In genomic region chr3:18987862-18988447, GRCh38 we compare ENCODE assay signal across 15 cellular contexts.
A peak's percentile ranks its signal among the peaks of the same experiment; 100 is the strongest.
DNase-seq lines count a peak whose midpoint lies in the region; ATAC-seq, FAIRE-seq and TF ChIP-seq lines count a peak whose summit lies in the region.
"Had no signal": no experiment of that assay in that cellular context is flagged by ENCODE, and none has a peak within 500 bp of the region (broad histone marks: within the 10 kb centered on the region; RNA-seq: fewer than 3 reads in every experiment).

No MANE protein-coding gene starts in this region.

- H3K4me1 Mint-ChIP-seq in T-helper 2 cell treated with Interferon-gamma antibody and Interleukin-4, amounts not matched to agents 5 μg/mL and 100 μg/mL, for 36 hours (ENCODE audit: low read depth): peaks cover 28% of the 10 kb centered on the region
- H3K4me1 Mint-ChIP-seq in Calu3 (ENCODE audit: low read depth, unreplicated experiment): peaks cover 12% of the 10 kb centered on the region
- H3K4me1 Mint-ChIP-seq: immature natural killer cell had no signal

- H3K9me3 Mint-ChIP-seq in T-helper 2 cell treated with Interferon-gamma antibody and Interleukin-4, amounts not matched to agents 5 μg/mL and 100 μg/mL, for 36 hours: no peaks in the 10 kb centered on the region
- H3K9me3 Mint-ChIP-seq in Calu3 (ENCODE audit: low read depth, unreplicated experiment): no peaks in the 10 kb centered on the region
- H3K9me3 Mint-ChIP-seq: immature natural killer cell had no signal

- TF ChIP-seq RAD21 in HepG2 (CRISPR knock-in tag; IDR thresholded peaks at IDR 0.05): no peak

- no peak for ATAC-seq in HepG2
- ATAC-seq: gastroesophageal sphincter had no signal

- BruUV-seq in Calu3 (replicated peaks; lab: Mats Ljungman, UMichigan) (no TSS peak), HepG2 (replicated peaks; lab: Mats Ljungman, UMichigan) (no TSS peak)

- intact Hi-C loops in Calu3 (cut with micrococcal nuclease; ENCODE audit: unreplicated experiment) (loop anchor here (1.0 to 10.0 kb wide), 6 partner anchors 141 to 1093 kb away; no protein-coding TSS in a partner anchor), HepG2 (cut with micrococcal nuclease; ENCODE audit: unreplicated experiment) (loop anchor here (1.0 kb wide), 1 partner anchor 141 kb away; no protein-coding TSS in a partner anchor), breast epithelium (cut with DNase I; ENCODE audit: low total_unique reads) (no loop called here)

- 14% methylated on average over 8 of the region's 8 CpGs for whole genome bisulfite sequencing in HepG2 (ENCODE audit: low lambda C conversion rate)

- H3K27ac ChIP-seq in HepG2 (ENCODE audit: extremely low read length, insufficient read depth, low read length): no peak overlapping the region
- no peak overlapping the region for H3K27ac ChIP-seq in breast epithelium
- H3K27ac ChIP-seq: gastroesophageal sphincter, neutrophil, PC-9 had no signal

- H3K27ac Mint-ChIP-seq in T-helper 2 cell treated with Interferon-gamma antibody and Interleukin-4, amounts not matched to agents 5 μg/mL and 100 μg/mL, for 36 hours: no peak overlapping the region
- no peak overlapping the region for H3K27ac Mint-ChIP-seq in Calu3 (ENCODE audit: unreplicated experiment)
- H3K27ac Mint-ChIP-seq: immature natural killer cell had no signal

- DNase-seq in T-helper 2 cell treated with Interferon-gamma antibody and Interleukin-4, amounts not matched to agents 5 μg/mL and 100 μg/mL, for 36 hours (ENCODE audit: low spot score): no peak
- DNase-seq in T-helper 2 cell: no peak
- DNase-seq in NCI-H1694 treated with DMSO at 0.1 percent for 48 hours (lab: John Stamatoyannopoulos, UW): peak; percentile 43
- DNase-seq in NOMO-1 treated with DMSO at 0.1 percent for 48 hours (lab: John Stamatoyannopoulos, UW; ENCODE audit: unreplicated experiment): peak; percentile 75
- DNase-seq in medulla oblongata (ENCODE audit: extremely low spot score): peak; percentile 7
- DNase-seq in Calu3: no peak
- DNase-seq in HepG2 (ENCODE audit: low spot score): no peak
- DNase-seq in breast epithelium (ENCODE audit: low spot score in 2 of 2): no peak
- DNase-seq: activated T-cell treated with anti-CD3 and anti-CD28 coated beads, Interleukin-2, amount 50 U/mL, for 48 hours; NCI-H187 treated with DMSO at 0.1 percent for 48 hours; PC-9; stimulated activated naive CD4-positive, alpha-beta T cell treated with Interleukin-2 at 50 U/mL for 16 hours had no signal

- CTCF ChIA-PET in Calu3 (lab: Charles Lee): interaction anchor here (0.5 to 1.9 kb wide), 4 partner anchors 140 to 451 kb away, joined by 4 to 14 read pairs (median 8); no protein-coding TSS in a partner anchor
- CTCF ChIA-PET in HepG2 (lab: Yijun Ruan, JAX; ENCODE audit: low intra/inter-chr PET ratio, low total read pairs): interaction anchor here (1.7 to 2.1 kb wide), 2 partner anchors 140 to 429 kb away, joined by 8 to 12 read pairs; no protein-coding TSS in a partner anchor

- TF ChIP-seq EP300 in HepG2 (IDR thresholded peaks at IDR 0.05; ENCODE audit: low read depth in 2 of 2, low read length in 2 of 2): no peak
- TF ChIP-seq EP300 in HepG2 (CRISPR knock-in tag; IDR thresholded peaks at IDR 0.05; ENCODE audit: borderline replicate concordance): no peak

- no peak overlapping the region for H2AFZ ChIP-seq in HepG2 (ENCODE audit: low read length)
- H2AFZ ChIP-seq: PC-9 had no signal

- POLR2A ChIA-PET in HepG2 (lab: Yijun Ruan, JAX): no interaction called here

- in situ Hi-C loops in HepG2 (cut with HindIII; ENCODE audit: extremely low pct_ligation_motif_present, low pct_unique_long_range_greater_than_20kb): loop anchor here (10.0 to 25.0 kb wide), 2 partner anchors 143 to 426 kb away; no protein-coding TSS in a partner anchor

- H3K27me3 ChIP-seq in HepG2 (ENCODE audit: control insufficient read depth in 1 of 2, insufficient read depth in 2 of 2, low read length in 2 of 2) (no peaks in the 10 kb centered on the region), breast epithelium (no peaks in the 10 kb centered on the region)
- H3K27me3 ChIP-seq: gastroesophageal sphincter, neutrophil had no signal

- peak overlapping the region; percentile 89 for H3K4me3 Mint-ChIP-seq in T-helper 2 cell treated with Interferon-gamma antibody and Interleukin-4, amounts not matched to agents 5 μg/mL and 100 μg/mL, for 36 hours
- no peak overlapping the region for H3K4me3 Mint-ChIP-seq in Calu3 (ENCODE audit: low read depth, unreplicated experiment)
- H3K4me3 Mint-ChIP-seq: immature natural killer cell had no signal

- H3K36me3 Mint-ChIP-seq in T-helper 2 cell treated with Interferon-gamma antibody and Interleukin-4, amounts not matched to agents 5 μg/mL and 100 μg/mL, for 36 hours (ENCODE audit: low read depth): no peaks in the 10 kb centered on the region
- H3K36me3 Mint-ChIP-seq in Calu3 (ENCODE audit: insufficient read depth, unreplicated experiment): no peaks in the 10 kb centered on the region
- H3K36me3 Mint-ChIP-seq: immature natural killer cell had no signal

- H3K4me3 ChIP-seq in HepG2 (replicated peaks in 1 of 3; ENCODE audit: insufficient read depth in 1 of 3, low read depth in 2 of 3, low read length in 3 of 3) (no peak overlapping the region), breast epithelium (no peak overlapping the region)
- H3K4me3 ChIP-seq: gastroesophageal sphincter, PC-9 had no signal

- peaks cover 3% of the 10 kb centered on the region for H3K27me3 Mint-ChIP-seq in T-helper 2 cell treated with Interferon-gamma antibody and Interleukin-4, amounts not matched to agents 5 μg/mL and 100 μg/mL, for 36 hours (ENCODE audit: low read depth)
- H3K27me3 Mint-ChIP-seq in Calu3 (ENCODE audit: unreplicated experiment): no peaks in the 10 kb centered on the region

- H3K4me1 ChIP-seq in HepG2 (ENCODE audit: insufficient read depth, low read length): no peaks in the 10 kb centered on the region
- no peaks in the 10 kb centered on the region for H3K4me1 ChIP-seq in breast epithelium
- H3K4me1 ChIP-seq: gastroesophageal sphincter had no signal

- no peaks in the 10 kb centered on the region for H3K36me3 ChIP-seq in HepG2 (replicated peaks in 1 of 2; ENCODE audit: control insufficient read depth in 1 of 2, insufficient read depth in 2 of 2, low read length in 2 of 2)
- H3K36me3 ChIP-seq in breast epithelium: no peaks in the 10 kb centered on the region
- H3K36me3 ChIP-seq: gastroesophageal sphincter, neutrophil had no signal

- H3K4me2 ChIP-seq in HepG2 (ENCODE audit: low read depth, low read length): no peak overlapping the region
- H3K4me2 ChIP-seq: PC-9 had no signal

- no peaks in the 10 kb centered on the region for H4K20me1 ChIP-seq in HepG2 (ENCODE audit: insufficient read depth, low read length)

- no peak overlapping the region for H3K9ac ChIP-seq in HepG2 (ENCODE audit: insufficient read depth, low read depth, low read length)

- no peaks in the 10 kb centered on the region for H3K79me2 ChIP-seq in HepG2 (ENCODE audit: insufficient read depth, low read length)

- H3K9me3 ChIP-seq in HepG2 (ENCODE audit: low read length) (no peaks in the 10 kb centered on the region), breast epithelium (no peaks in the 10 kb centered on the region)
- H3K9me3 ChIP-seq: gastroesophageal sphincter, neutrophil had no signal

- no peak for TF ChIP-seq POLR2A in HepG2 (IDR thresholded peaks at IDR 0.05; ENCODE audit: insufficient read depth in 1 of 2, low read depth in 2 of 2, low read length in 2 of 2)
- TF ChIP-seq POLR2A in breast epithelium (IDR thresholded peaks at IDR 0.05): no peak

- no peak for FAIRE-seq in HepG2 (lab: Jason Lieb, UNC)

- TF ChIP-seq CTCF in Calu3 (IDR thresholded peaks at IDR 0.05; ENCODE audit: unreplicated experiment): no peak
- no peak for TF ChIP-seq CTCF in HepG2 (CRISPR knock-in tag; IDR thresholded peaks at IDR 0.05)
- TF ChIP-seq CTCF in breast epithelium (IDR thresholded peaks at IDR 0.05): no peak

TF ChIP-seq in HepG2, 621 proteins besides CTCF, POLR2A, EP300 and RAD21:
- TF ChIP-seq ZNF543 (CRISPR knock-in tag; IDR thresholded peaks at IDR 0.05) (no peak), ZNF234 (CRISPR knock-in tag; conservative IDR thresholded peaks at IDR 0.05) (no peak), HOXA5 (CRISPR knock-in tag; IDR thresholded peaks at IDR 0.05) (no peak), CREB3 (CRISPR knock-in tag; IDR thresholded peaks at IDR 0.05) (no peak), THAP8 (CRISPR knock-in tag; IDR thresholded peaks at IDR 0.05; ENCODE audit: borderline replicate concordance) (no peak), TRIM24 (CRISPR knock-in tag; IDR thresholded peaks at IDR 0.05) (no peak)

Comparison
In these comparisons a context has a peak if more than half of its experiments do, and no peak if none do; other contexts are left out.
1. DNase-seq: peak in NCI-H1694 treated with DMSO at 0.1 percent for 48 hours (single experiment), NOMO-1 treated with DMSO at 0.1 percent for 48 hours (single experiment) and medulla oblongata (single experiment); none in T-helper 2 cell treated with Interferon-gamma antibody and Interleukin-4, amounts not matched to agents 5 μg/mL and 100 μg/mL, for 36 hours (single experiment), T-helper 2 cell (0 of 5), Calu3 (single experiment), HepG2 (single experiment) and breast epithelium (0 of 2).